ENCODE assay signal across 9 cellular contexts in the genomic region with DNA sequence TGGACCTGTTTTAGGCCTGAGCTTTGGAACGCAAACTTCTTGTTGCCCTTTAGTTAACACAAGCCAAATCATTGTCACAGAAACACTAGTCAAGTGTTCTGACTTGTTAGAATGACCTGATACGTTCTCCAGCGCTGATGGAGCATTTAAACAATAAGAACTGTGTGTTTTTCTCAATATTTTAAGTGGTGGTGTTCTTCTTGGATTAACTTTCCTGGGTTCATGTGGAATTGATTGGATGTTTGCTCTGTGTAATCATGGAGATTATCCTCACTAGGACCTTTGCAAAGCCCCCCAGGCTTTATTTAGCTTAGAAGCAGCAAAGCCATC. TPM values are rescaled to one million over a fixed set of nuclear protein-coding genes. Genes with fewer than 3 reads are reported as not detected.
DNase-seq lines count a peak whose midpoint lies in the region; ATAC-seq lines count a peak whose summit lies in the region.
"Had no signal": no experiment of that assay in that cellular context is flagged by ENCODE, and none has a peak within 500 bp of the region (broad histone marks: within the 10 kb centered on the region; RNA-seq: fewer than 3 reads in every experiment).

No MANE protein-coding gene starts in this region.

- no peaks in the 10 kb centered on the region for H3K36me3 ChIP-seq in iPS DF 6.9 (ENCODE audit: control insufficient read depth, insufficient read depth, low read length)

- intact Hi-C loops in activated T-helper 1 cell treated with anti-CD3 and anti-CD28 coated beads, Interleukin-12 subunit alpha, Interleukin-12 subunit beta, Interleukin-2, Interleukin-4 antibody, amounts not matched to agents 30 ng/mL and 10 ng/mL and 1 ng/mL, durations not matched to agents 14 hours and 24 hours and 36 hours (cut with micrococcal nuclease): loop anchor here (10.0 kb wide), 1 partner anchor 1512 kb away; a partner anchor contains a TSS

- no peak for ATAC-seq in stimulated activated memory B cell treated with anti-CD40 and anti-IgM and Interleukin-4, amounts not matched to agents 10 μg/mL and 1 μg/mL and 100 μg/mL, for 72 hours
- no peak for ATAC-seq in GM21723 (IDR thresholded peaks at IDR 0.05; ENCODE audit: unreplicated experiment)
- no peak for ATAC-seq in HG02973 (IDR thresholded peaks at IDR 0.05; ENCODE audit: unreplicated experiment)

- peaks cover 47% of the 10 kb centered on the region for H3K27me3 Mint-ChIP-seq in activated T-helper 1 cell treated with anti-CD3 and anti-CD28 coated beads, Interleukin-12 subunit alpha, Interleukin-12 subunit beta, Interleukin-2, Interleukin-4 antibody, amounts not matched to agents 30 ng/mL and 10 ng/mL and 1 ng/mL, durations not matched to agents 14 hours and 24 hours and 36 hours (ENCODE audit: insufficient read depth)
- H3K27me3 Mint-ChIP-seq in stimulated activated memory B cell treated with anti-CD40 and anti-IgM and Interleukin-4, amounts not matched to agents 10 μg/mL and 1 μg/mL and 100 μg/mL, for 72 hours: no peaks in the 10 kb centered on the region

- H3K4me1 ChIP-seq in iPS DF 6.9 (ENCODE audit: control insufficient read depth, insufficient read depth, low read length): no peaks in the 10 kb centered on the region

- peaks cover 41% of the 10 kb centered on the region for H3K4me1 Mint-ChIP-seq in activated T-helper 1 cell treated with anti-CD3 and anti-CD28 coated beads, Interleukin-12 subunit alpha, Interleukin-12 subunit beta, Interleukin-2, Interleukin-4 antibody, amounts not matched to agents 30 ng/mL and 10 ng/mL and 1 ng/mL, durations not matched to agents 14 hours and 24 hours and 36 hours (ENCODE audit: low read depth)
- H3K4me1 Mint-ChIP-seq in stimulated activated memory B cell treated with anti-CD40 and anti-IgM and Interleukin-4, amounts not matched to agents 10 μg/mL and 1 μg/mL and 100 μg/mL, for 72 hours: peaks cover 42% of the 10 kb centered on the region

- DNase-seq in NCI-H146 (lab: John Stamatoyannopoulos, UW) (peak; percentile 34), NCI-H146 treated with DMSO at 0.1 percent for 48 hours (lab: John Stamatoyannopoulos, UW; ENCODE audit: unreplicated experiment) (no peak), iPS DF 6.9 (ENCODE audit: low read depth, low spot score) (no peak)
- no peak for DNase-seq in activated T-helper 1 cell treated with anti-CD3 and anti-CD28 coated beads, Interleukin-12 subunit alpha, Interleukin-12 subunit beta, Interleukin-2, Interleukin-4 antibody, amounts not matched to agents 30 ng/mL and 10 ng/mL and 1 ng/mL, durations not matched to agents 14 hours and 24 hours and 36 hours (ENCODE audit: low spot score)
- DNase-seq in stimulated activated CD4-positive, alpha-beta T cell treated with anti-CD3 and anti-CD28 coated beads, Interleukin-4, amount 100 ng/mL, for 24 hours: no peak
- DNase-seq: T-helper 9 cell had no signal

- no peaks in the 10 kb centered on the region for H3K9me3 Mint-ChIP-seq in activated T-helper 1 cell treated with anti-CD3 and anti-CD28 coated beads, Interleukin-12 subunit alpha, Interleukin-12 subunit beta, Interleukin-2, Interleukin-4 antibody, amounts not matched to agents 30 ng/mL and 10 ng/mL and 1 ng/mL, durations not matched to agents 14 hours and 24 hours and 36 hours
- H3K9me3 Mint-ChIP-seq in stimulated activated memory B cell treated with anti-CD40 and anti-IgM and Interleukin-4, amounts not matched to agents 10 μg/mL and 1 μg/mL and 100 μg/mL, for 72 hours: no peaks in the 10 kb centered on the region

- WGBS in iPS DF 6.9 (ENCODE audit: insufficient coverage, insufficient read length): no CpG with 5 or more reads among the region's 3 CpGs

- no peaks in the 10 kb centered on the region for H3K36me3 Mint-ChIP-seq in activated T-helper 1 cell treated with anti-CD3 and anti-CD28 coated beads, Interleukin-12 subunit alpha, Interleukin-12 subunit beta, Interleukin-2, Interleukin-4 antibody, amounts not matched to agents 30 ng/mL and 10 ng/mL and 1 ng/mL, durations not matched to agents 14 hours and 24 hours and 36 hours (ENCODE audit: low read depth)
- no peaks in the 10 kb centered on the region for H3K36me3 Mint-ChIP-seq in stimulated activated memory B cell treated with anti-CD40 and anti-IgM and Interleukin-4, amounts not matched to agents 10 μg/mL and 1 μg/mL and 100 μg/mL, for 72 hours

- H3K27ac Mint-ChIP-seq in activated T-helper 1 cell treated with anti-CD3 and anti-CD28 coated beads, Interleukin-12 subunit alpha, Interleukin-12 subunit beta, Interleukin-2, Interleukin-4 antibody, amounts not matched to agents 30 ng/mL and 10 ng/mL and 1 ng/mL, durations not matched to agents 14 hours and 24 hours and 36 hours: no peak overlapping the region
- H3K27ac Mint-ChIP-seq in stimulated activated memory B cell treated with anti-CD40 and anti-IgM and Interleukin-4, amounts not matched to agents 10 μg/mL and 1 μg/mL and 100 μg/mL, for 72 hours: peak overlapping the region; percentile 86

- no peaks in the 10 kb centered on the region for H3K9me3 ChIP-seq in iPS DF 6.9 (ENCODE audit: control insufficient read depth, insufficient read depth, low read length)

- H3K4me3 ChIP-seq in iPS DF 6.9 (ENCODE audit: low read length): peak overlapping the region; percentile 91; the same call in 1 of the 2 replicates

- no peak overlapping the region for H3K27ac ChIP-seq in iPS DF 6.9 (ENCODE audit: low read length)

- no peaks in the 10 kb centered on the region; the same call in 1 of the 2 replicates for H3K27me3 ChIP-seq in iPS DF 6.9 (ENCODE audit: control insufficient read depth, insufficient read depth, low read length)

- peak overlapping the region; percentile 96 for H3K4me3 Mint-ChIP-seq in activated T-helper 1 cell treated with anti-CD3 and anti-CD28 coated beads, Interleukin-12 subunit alpha, Interleukin-12 subunit beta, Interleukin-2, Interleukin-4 antibody, amounts not matched to agents 30 ng/mL and 10 ng/mL and 1 ng/mL, durations not matched to agents 14 hours and 24 hours and 36 hours
- peak overlapping the region; percentile 97 for H3K4me3 Mint-ChIP-seq in stimulated activated memory B cell treated with anti-CD40 and anti-IgM and Interleukin-4, amounts not matched to agents 10 μg/mL and 1 μg/mL and 100 μg/mL, for 72 hours

RNA-seq across cellular contexts. Expression of a gene that starts 1.6 kb away (rescaled TPM):
- 1.7 and 1.9 TPM in 2 replicates for total RNA-seq in activated T-helper 1 cell treated with anti-CD3 and anti-CD28 coated beads, Interleukin-12 subunit alpha, Interleukin-12 subunit beta, Interleukin-2, Interleukin-4 antibody, amounts not matched to agents 30 ng/mL and 10 ng/mL and 1 ng/mL, durations not matched to agents 14 hours and 24 hours and 36 hours
